ENCODE assay signal across 16 cellular contexts in the genomic region with DNA sequence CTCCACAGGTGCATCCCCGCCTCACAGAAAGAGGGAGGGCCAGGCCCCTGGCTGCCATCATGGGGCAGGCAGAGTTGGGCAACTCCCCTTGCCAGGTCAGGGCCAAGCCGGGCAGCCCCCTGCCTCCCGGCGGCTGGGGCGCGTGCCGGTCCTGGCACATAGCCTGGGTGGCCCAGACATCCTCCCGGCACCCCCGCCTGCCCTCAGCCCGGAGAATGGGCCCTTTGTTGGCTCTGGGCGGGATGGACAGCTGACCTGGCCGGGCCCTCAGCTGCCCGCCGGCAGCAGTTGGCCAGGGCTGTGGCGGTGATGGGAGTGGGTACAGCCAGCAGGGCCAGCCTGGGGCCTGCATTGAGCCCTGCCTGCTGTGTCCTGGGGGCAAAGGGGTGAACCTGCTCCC. TPM values are rescaled to one million over a fixed set of nuclear protein-coding genes. Genes with fewer than 3 reads are reported as not detected.
DNase-seq lines count a peak whose midpoint lies in the region; ATAC-seq lines count a peak whose summit lies in the region.
"Had no signal": no experiment of that assay in that cellular context is flagged by ENCODE, and none has a peak within 500 bp of the region (broad histone marks: within the 10 kb centered on the region; RNA-seq: fewer than 3 reads in every experiment).

No MANE protein-coding gene starts in this region.

- CTCF ChIA-PET in activated CD8-positive, alpha-beta memory T cell treated with anti-CD3 and anti-CD28 coated beads, Interleukin-2, amount 10 ng/mL, durations not matched to agents 7 days and 5 days (lab: Charles Lee), result no interaction called here

- no peak for ATAC-seq in activated CD8-positive, alpha-beta memory T cell treated with anti-CD3 and anti-CD28 coated beads, Interleukin-2, amount 10 ng/mL, durations not matched to agents 7 days and 5 days

- no peaks in the 10 kb centered on the region for H3K9me3 Mint-ChIP-seq in activated CD8-positive, alpha-beta memory T cell treated with anti-CD3 and anti-CD28 coated beads, Interleukin-2, amount 10 ng/mL, durations not matched to agents 7 days and 5 days (ENCODE audit: low read depth)
- no peaks in the 10 kb centered on the region for H3K9me3 Mint-ChIP-seq in activated T-helper 1 cell treated with anti-CD3 and anti-CD28 coated beads, Interleukin-12 subunit alpha, Interleukin-12 subunit beta, Interleukin-2, Interleukin-4 antibody, amounts not matched to agents 30 ng/mL and 10 ng/mL and 1 ng/mL, durations not matched to agents 14 hours and 24 hours and 36 hours
- H3K9me3 Mint-ChIP-seq: activated CD4-positive, alpha-beta T cell treated with anti-CD3 and anti-CD28 coated beads, Interleukin-2, amount 10 ng/mL, durations not matched to agents 7 days and 5 days; nephron; stimulated activated naive CD8-positive, alpha-beta T cell treated with anti-CD3 and anti-CD28 coated beads, Interleukin-15, Interleukin-2, amounts not matched to agents 100 ng/mL and 50 ng/mL, for 24 hours had no signal

- no peaks in the 10 kb centered on the region for H3K4me1 Mint-ChIP-seq in activated CD8-positive, alpha-beta memory T cell treated with anti-CD3 and anti-CD28 coated beads, Interleukin-2, amount 10 ng/mL, durations not matched to agents 7 days and 5 days
- H3K4me1 Mint-ChIP-seq in activated T-helper 1 cell treated with anti-CD3 and anti-CD28 coated beads, Interleukin-12 subunit alpha, Interleukin-12 subunit beta, Interleukin-2, Interleukin-4 antibody, amounts not matched to agents 30 ng/mL and 10 ng/mL and 1 ng/mL, durations not matched to agents 14 hours and 24 hours and 36 hours (ENCODE audit: low read depth), result no peaks in the 10 kb centered on the region
- H3K4me1 Mint-ChIP-seq: activated CD4-positive, alpha-beta T cell treated with anti-CD3 and anti-CD28 coated beads, Interleukin-2, amount 10 ng/mL, durations not matched to agents 7 days and 5 days had no signal

- no peak overlapping the region for H3K4me3 Mint-ChIP-seq in activated CD8-positive, alpha-beta memory T cell treated with anti-CD3 and anti-CD28 coated beads, Interleukin-2, amount 10 ng/mL, durations not matched to agents 7 days and 5 days
- H3K4me3 Mint-ChIP-seq in activated T-helper 1 cell treated with anti-CD3 and anti-CD28 coated beads, Interleukin-12 subunit alpha, Interleukin-12 subunit beta, Interleukin-2, Interleukin-4 antibody, amounts not matched to agents 30 ng/mL and 10 ng/mL and 1 ng/mL, durations not matched to agents 14 hours and 24 hours and 36 hours, result no peak overlapping the region
- H3K4me3 Mint-ChIP-seq: activated CD4-positive, alpha-beta T cell treated with anti-CD3 and anti-CD28 coated beads, Interleukin-2, amount 10 ng/mL, durations not matched to agents 7 days and 5 days; nephron; stimulated activated naive CD8-positive, alpha-beta T cell treated with anti-CD3 and anti-CD28 coated beads, Interleukin-15, Interleukin-2, amounts not matched to agents 100 ng/mL and 50 ng/mL, for 24 hours had no signal

- intact Hi-C loops in activated T-helper 1 cell treated with anti-CD3 and anti-CD28 coated beads, Interleukin-12 subunit alpha, Interleukin-12 subunit beta, Interleukin-2, Interleukin-4 antibody, amounts not matched to agents 30 ng/mL and 10 ng/mL and 1 ng/mL, durations not matched to agents 14 hours and 24 hours and 36 hours (cut with micrococcal nuclease), result no loop called here

- no peaks in the 10 kb centered on the region for H3K36me3 Mint-ChIP-seq in activated CD8-positive, alpha-beta memory T cell treated with anti-CD3 and anti-CD28 coated beads, Interleukin-2, amount 10 ng/mL, durations not matched to agents 7 days and 5 days
- no peaks in the 10 kb centered on the region for H3K36me3 Mint-ChIP-seq in activated T-helper 1 cell treated with anti-CD3 and anti-CD28 coated beads, Interleukin-12 subunit alpha, Interleukin-12 subunit beta, Interleukin-2, Interleukin-4 antibody, amounts not matched to agents 30 ng/mL and 10 ng/mL and 1 ng/mL, durations not matched to agents 14 hours and 24 hours and 36 hours (ENCODE audit: low read depth)

- no peaks in the 10 kb centered on the region for H3K27me3 Mint-ChIP-seq in activated CD8-positive, alpha-beta memory T cell treated with anti-CD3 and anti-CD28 coated beads, Interleukin-2, amount 10 ng/mL, durations not matched to agents 7 days and 5 days
- no peaks in the 10 kb centered on the region for H3K27me3 Mint-ChIP-seq in activated T-helper 1 cell treated with anti-CD3 and anti-CD28 coated beads, Interleukin-12 subunit alpha, Interleukin-12 subunit beta, Interleukin-2, Interleukin-4 antibody, amounts not matched to agents 30 ng/mL and 10 ng/mL and 1 ng/mL, durations not matched to agents 14 hours and 24 hours and 36 hours (ENCODE audit: insufficient read depth)
- H3K27me3 Mint-ChIP-seq: activated CD4-positive, alpha-beta T cell treated with anti-CD3 and anti-CD28 coated beads, Interleukin-2, amount 10 ng/mL, durations not matched to agents 7 days and 5 days; stimulated activated naive CD8-positive, alpha-beta T cell treated with anti-CD3 and anti-CD28 coated beads, Interleukin-15, Interleukin-2, amounts not matched to agents 100 ng/mL and 50 ng/mL, for 24 hours had no signal

- DNase-seq in C1 segment of cervical spinal cord (lab: John Stamatoyannopoulos, UW) (peak in 11 of 14 donors; percentile 9 to 74 (median 43)), amygdala (lab: John Stamatoyannopoulos, UW) (peak in 46 of 56 donors; percentile 13 to 84 (median 56)), hypothalamus (lab: John Stamatoyannopoulos, UW) (peak in 41 of 51 donors; percentile 13 to 86 (median 57)), putamen (ENCODE audit: low spot score) (peak; percentile 77), GM19240 (ENCODE audit: insufficient read length, low spot score) (no peak), SKM-1 (lab: John Stamatoyannopoulos, UW; ENCODE audit: unreplicated experiment) (no peak)
- DNase-seq in activated CD8-positive, alpha-beta memory T cell treated with anti-CD3 and anti-CD28 coated beads, Interleukin-2, amount 10 ng/mL, durations not matched to agents 7 days and 5 days, result no peak
- DNase-seq in activated T-helper 1 cell treated with anti-CD3 and anti-CD28 coated beads, Interleukin-12 subunit alpha, Interleukin-12 subunit beta, Interleukin-2, Interleukin-4 antibody, amounts not matched to agents 30 ng/mL and 10 ng/mL and 1 ng/mL, durations not matched to agents 14 hours and 24 hours and 36 hours (ENCODE audit: low spot score), result no peak
- DNase-seq: activated CD4-positive, alpha-beta T cell treated with anti-CD3 and anti-CD28 coated beads, Interleukin-2, amount 10 ng/mL, durations not matched to agents 7 days and 5 days; central memory CD4-positive, alpha-beta T cell; mesendoderm; stimulated activated CD4-positive, alpha-beta T cell treated with anti-CD3 and anti-CD28 coated beads, Interleukin-2, amount 100 ng/mL, for 48 hours; SW 1271; uterus had no signal

- no peak overlapping the region for H3K27ac Mint-ChIP-seq in activated CD8-positive, alpha-beta memory T cell treated with anti-CD3 and anti-CD28 coated beads, Interleukin-2, amount 10 ng/mL, durations not matched to agents 7 days and 5 days
- no peak overlapping the region for H3K27ac Mint-ChIP-seq in activated T-helper 1 cell treated with anti-CD3 and anti-CD28 coated beads, Interleukin-12 subunit alpha, Interleukin-12 subunit beta, Interleukin-2, Interleukin-4 antibody, amounts not matched to agents 30 ng/mL and 10 ng/mL and 1 ng/mL, durations not matched to agents 14 hours and 24 hours and 36 hours
- H3K27ac Mint-ChIP-seq: activated CD4-positive, alpha-beta T cell treated with anti-CD3 and anti-CD28 coated beads, Interleukin-2, amount 10 ng/mL, durations not matched to agents 7 days and 5 days; stimulated activated naive CD8-positive, alpha-beta T cell treated with anti-CD3 and anti-CD28 coated beads, Interleukin-15, Interleukin-2, amounts not matched to agents 100 ng/mL and 50 ng/mL, for 24 hours had no signal

RNA-seq across cellular contexts. Expression of a gene that starts 16.5 kb away (rescaled TPM):
- total RNA-seq in activated CD8-positive, alpha-beta memory T cell treated with anti-CD3 and anti-CD28 coated beads, Interleukin-2, amount 10 ng/mL, durations not matched to agents 7 days and 5 days, result 10 to 100 TPM in 1 of 2 experiments, 1 to 10 TPM in 1; 4.6 to 15.0 TPM
- 22.1 and 25.5 TPM in 2 replicates for total RNA-seq in activated T-helper 1 cell treated with anti-CD3 and anti-CD28 coated beads, Interleukin-12 subunit alpha, Interleukin-12 subunit beta, Interleukin-2, Interleukin-4 antibody, amounts not matched to agents 30 ng/mL and 10 ng/mL and 1 ng/mL, durations not matched to agents 14 hours and 24 hours and 36 hours

Comparison
In these comparisons a context has a peak if more than half of its experiments do, and no peak if none do; other contexts are left out.
1. DNase-seq: peak in C1 segment of cervical spinal cord (11 of 14), amygdala (46 of 56), hypothalamus (41 of 51) and putamen (single experiment); none in GM19240 (single experiment), SKM-1 (single experiment), activated CD8-positive, alpha-beta memory T cell treated with anti-CD3 and anti-CD28 coated beads, Interleukin-2, amount 10 ng/mL, durations not matched to agents 7 days and 5 days (single experiment) and activated T-helper 1 cell treated with anti-CD3 and anti-CD28 coated beads, Interleukin-12 subunit alpha, Interleukin-12 subunit beta, Interleukin-2, Interleukin-4 antibody, amounts not matched to agents 30 ng/mL and 10 ng/mL and 1 ng/mL, durations not matched to agents 14 hours and 24 hours and 36 hours (single experiment).